In genomic region chr9:4339357-4339756, GRCh38 we compare ENCODE assay signal across 8 cellular contexts. TPM values are rescaled to one million over a fixed set of nuclear protein-coding genes. Genes with fewer than 3 reads are reported as not detected.
DNase-seq lines count a peak whose midpoint lies in the region; ATAC-seq and TF ChIP-seq lines count a peak whose summit lies in the region.

No MANE protein-coding gene starts in this region.

- no peak overlapping the region for H3K4ac ChIP-seq in mesendoderm (ENCODE audit: low read depth, low read length)

- H3K4me2 ChIP-seq in mesendoderm (ENCODE audit: low read length) = no peak overlapping the region

- H2BK120ac ChIP-seq in mesendoderm (ENCODE audit: low read depth, low read length) = no peak overlapping the region

- no peaks in the 10 kb centered on the region for H3K36me3 ChIP-seq in BE2C
- H3K36me3 ChIP-seq in mesendoderm (ENCODE audit: control insufficient read depth, insufficient read depth, low read length) = no peaks in the 10 kb centered on the region

- no peak overlapping the region for H2BK15ac ChIP-seq in mesendoderm (replicated peaks; ENCODE audit: low read depth)

- TF ChIP-seq CTCF in BE2C (IDR thresholded peaks at IDR 0.05; ENCODE audit: low read depth, low read length) = peak; percentile 75

- no peak overlapping the region for H4K5ac ChIP-seq in mesendoderm (ENCODE audit: low read length)

- H3K79me1 ChIP-seq in mesendoderm (ENCODE audit: low read length) = no peaks in the 10 kb centered on the region

- H2BK5ac ChIP-seq in mesendoderm (ENCODE audit: low read length) = no peak overlapping the region

- peaks cover 6% of the 10 kb centered on the region for H3K4me1 Mint-ChIP-seq in activated CD4-positive, alpha-beta memory T cell treated with anti-CD3 and anti-CD28 coated beads, Interleukin-2, amount 10 ng/mL, durations not matched to agents 7 days and 5 days

- ATAC-seq in GM19043 (IDR thresholded peaks at IDR 0.05; ENCODE audit: low read depth, unreplicated experiment) (peak; percentile 78), HG03460 (IDR thresholded peaks at IDR 0.05; ENCODE audit: unreplicated experiment) (peak; percentile 66)

- no peak overlapping the region for H4K8ac ChIP-seq in mesendoderm (ENCODE audit: low read depth, low read length)

- H3K27ac ChIP-seq in mesendoderm (ENCODE audit: low read depth, low read length) = no peak overlapping the region

- no peak overlapping the region for H3K56ac ChIP-seq in mesendoderm (ENCODE audit: low read length)

- H3K18ac ChIP-seq in mesendoderm (ENCODE audit: low read length) = no peak overlapping the region

- no peaks in the 10 kb centered on the region for H3K9me3 Mint-ChIP-seq in activated CD4-positive, alpha-beta memory T cell treated with anti-CD3 and anti-CD28 coated beads, Interleukin-2, amount 10 ng/mL, durations not matched to agents 7 days and 5 days

- H3K27me3 Mint-ChIP-seq in activated CD4-positive, alpha-beta memory T cell treated with anti-CD3 and anti-CD28 coated beads, Interleukin-2, amount 10 ng/mL, durations not matched to agents 7 days and 5 days = peaks cover 2% of the 10 kb centered on the region

- no peak overlapping the region for H3K9ac ChIP-seq in mesendoderm (ENCODE audit: low read length)

- H3K36me3 Mint-ChIP-seq in activated CD4-positive, alpha-beta memory T cell treated with anti-CD3 and anti-CD28 coated beads, Interleukin-2, amount 10 ng/mL, durations not matched to agents 7 days and 5 days (ENCODE audit: low read depth) = no peaks in the 10 kb centered on the region

- no peak overlapping the region for H3K4me3 ChIP-seq in BE2C (ENCODE audit: low read depth, low read length)
- no peak overlapping the region for H3K4me3 ChIP-seq in mesendoderm (ENCODE audit: low read length)

- H3K27ac Mint-ChIP-seq in activated CD4-positive, alpha-beta memory T cell treated with anti-CD3 and anti-CD28 coated beads, Interleukin-2, amount 10 ng/mL, durations not matched to agents 7 days and 5 days = no peak overlapping the region

- no peaks in the 10 kb centered on the region for H3K9me3 ChIP-seq in BE2C

- H3K27me3 ChIP-seq in BE2C (no peaks in the 10 kb centered on the region), mesendoderm (ENCODE audit: insufficient read depth, low read length, poor library complexity) (no peaks in the 10 kb centered on the region)

- CTCF ChIA-PET in activated CD4-positive, alpha-beta memory T cell treated with anti-CD3 and anti-CD28 coated beads, Interleukin-2, amount 10 ng/mL, durations not matched to agents 7 days and 5 days (lab: Charles Lee) = interaction anchor here (0.9 to 4.2 kb wide), 6 partner anchors 9 to 1479 kb away, joined by 3 to 20 read pairs (median 4); no protein-coding TSS in a partner anchor

- WGBS in mesendoderm (ENCODE audit: extremely low coverage, insufficient coverage, low lambda C conversion rate) = no CpG with 5 or more reads among the region's 6 CpGs

- H3K23ac ChIP-seq in mesendoderm (ENCODE audit: low read length) = no peak overlapping the region

- no peak overlapping the region for H3K4me3 Mint-ChIP-seq in activated CD4-positive, alpha-beta memory T cell treated with anti-CD3 and anti-CD28 coated beads, Interleukin-2, amount 10 ng/mL, durations not matched to agents 7 days and 5 days

- no peak overlapping the region for H2AK5ac ChIP-seq in mesendoderm (ENCODE audit: low read length)

- H3K79me2 ChIP-seq in mesendoderm (ENCODE audit: control insufficient read depth, insufficient read depth, low read length) = no peaks in the 10 kb centered on the region

- DNase-seq in BE2C = peak; percentile 57
- peak; percentile 60 for DNase-seq in NCI-H748 treated with DMSO at 0.1 percent for 48 hours (lab: John Stamatoyannopoulos, UW)
- DNase-seq in activated CD4-positive, alpha-beta memory T cell treated with anti-CD3 and anti-CD28 coated beads, Interleukin-2, amount 10 ng/mL, durations not matched to agents 7 days and 5 days = peak; percentile 82
- peak; percentile 74 for DNase-seq in effector CD8-positive, alpha-beta T cell (lab: John Stamatoyannopoulos, UW)
- DNase-seq in mesendoderm = peak; percentile 86
- DNase-seq in stimulated activated CD8-positive, alpha-beta memory T cell treated with anti-CD3 and anti-CD28 coated beads, Interleukin-2, amount 100 ng/mL, for 1 hour (ENCODE audit: low read depth in 2 of 2) = peak; percentile 56 to 63

- H3K4me1 ChIP-seq in BE2C (no peaks in the 10 kb centered on the region), mesendoderm (ENCODE audit: control insufficient read depth, low read depth, low read length) (peaks cover under 1% of the 10 kb centered on the region)

- POLR2A ChIA-PET in activated CD4-positive, alpha-beta memory T cell treated with anti-CD3 and anti-CD28 coated beads, Interleukin-2, amount 10 ng/mL, durations not matched to agents 7 days and 5 days (lab: Charles Lee) = no interaction called here

RNA-seq across cellular contexts. Expression of gene GLIS3, which starts 39.5 kb away (rescaled TPM):
- not detected for polyA plus RNA-seq in BE2C (2012; ENCODE audit: insufficient read depth, insufficient read length, low read depth)
- under 1 TPM; 0.33 to 0.35 TPM for total RNA-seq in activated CD4-positive, alpha-beta memory T cell treated with anti-CD3 and anti-CD28 coated beads, Interleukin-2, amount 10 ng/mL, durations not matched to agents 7 days and 5 days
- 0.70 TPM for polyA plus RNA-seq in mesendoderm (2013, experiment 1 of 2)
- polyA plus RNA-seq in mesendoderm (2013, experiment 2 of 2) = 0.80 TPM
